1 cellular context compared by ENCODE assay signal in genomic region chr1:10494754-10495474, GRCh38.
A peak's percentile ranks its signal among the peaks of the same experiment; 100 is the strongest.
TF ChIP-seq lines count a peak whose summit lies in the region.

No MANE protein-coding gene starts in this region.

TF ChIP-seq in HepG2, 621 proteins besides CTCF, POLR2A, EP300 and RAD21 (continued from another document and continues in another):
- TF ChIP-seq MAX (IDR thresholded peaks at IDR 0.05) (no peak), THAP11 (CRISPR knock-in tag; IDR thresholded peaks at IDR 0.05) (peak; percentile 60), AHDC1 (CRISPR knock-in tag; IDR thresholded peaks at IDR 0.05; ENCODE audit: borderline replicate concordance) (no peak), SOX5 (CRISPR knock-in tag; IDR thresholded peaks at IDR 0.05; ENCODE audit: borderline replicate concordance) (no peak), ZNF574 (CRISPR knock-in tag; IDR thresholded peaks at IDR 0.05) (0 out of 2 replicates have a peak, but pooled peaks have one; percentile 16), CHD4 (IDR thresholded peaks at IDR 0.05; ENCODE audit: borderline replicate concordance, low read length) (no peak), KDM4B (CRISPR knock-in tag; IDR thresholded peaks at IDR 0.05) (no peak), CBFB (CRISPR knock-in tag; IDR thresholded peaks at IDR 0.05) (0 out of 2 replicates have a peak, but pooled peaks have one; percentile 5), HOXA5 (CRISPR knock-in tag; IDR thresholded peaks at IDR 0.05) (no peak), ZNF713 (CRISPR knock-in tag; IDR thresholded peaks at IDR 0.05) (0 out of 2 replicates have a peak, but pooled peaks have one; percentile 71), RFX5 (IDR thresholded peaks at IDR 0.05; ENCODE audit: low read depth, low read length) (no peak), ZNF350 (CRISPR knock-in tag; IDR thresholded peaks at IDR 0.05; ENCODE audit: borderline replicate concordance, low read depth) (0 out of 2 replicates have a peak, but pooled peaks have one; percentile 35), PTBP1 (IDR thresholded peaks at IDR 0.05; ENCODE audit: low read depth, low read length, poor library complexity, severe bottlenecking) (no peak), ZNF335 (CRISPR knock-in tag; IDR thresholded peaks at IDR 0.05) (no peak), RCOR2 (CRISPR knock-in tag; IDR thresholded peaks at IDR 0.05) (no peak), GATAD1 (CRISPR knock-in tag; IDR thresholded peaks at IDR 0.05) (peak; percentile 54; the same call in 1 of the 2 replicates), SMYD3 (CRISPR knock-in tag; IDR thresholded peaks at IDR 0.05) (no peak), ZNF75D (CRISPR knock-in tag; IDR thresholded peaks at IDR 0.05; ENCODE audit: borderline replicate concordance) (no peak), SRSF9 (IDR thresholded peaks at IDR 0.05; ENCODE audit: borderline replicate concordance, insufficient read depth, low read depth, low read length, poor library complexity, severe bottlenecking) (no peak), MED13 (CRISPR knock-in tag; IDR thresholded peaks at IDR 0.05) (no peak), ZNF160 (CRISPR knock-in tag; IDR thresholded peaks at IDR 0.05) (no peak), ZNF790 (CRISPR knock-in tag; IDR thresholded peaks at IDR 0.05; ENCODE audit: borderline replicate concordance) (no peak), ARHGAP35 (CRISPR knock-in tag; IDR thresholded peaks at IDR 0.05; ENCODE audit: borderline replicate concordance) (no peak), TFDP2 (CRISPR knock-in tag; IDR thresholded peaks at IDR 0.05) (0 out of 2 replicates have a peak, but pooled peaks have one; percentile 36), NFATC3 (CRISPR knock-in tag; IDR thresholded peaks at IDR 0.05) (no peak), ZNF703 (CRISPR knock-in tag; IDR thresholded peaks at IDR 0.05; ENCODE audit: borderline replicate concordance) (no peak), NCOA2 (CRISPR knock-in tag; IDR thresholded peaks at IDR 0.05) (no peak), ZNF605 (CRISPR knock-in tag; IDR thresholded peaks at IDR 0.05) (0 out of 2 replicates have a peak, but pooled peaks have one; percentile 28), ZSCAN25 (CRISPR knock-in tag; IDR thresholded peaks at IDR 0.05) (no peak), ZNF264 (CRISPR knock-in tag; IDR thresholded peaks at IDR 0.05) (no peak), TEF (CRISPR knock-in tag; IDR thresholded peaks at IDR 0.05) (no peak), ZNF709 (CRISPR knock-in tag; IDR thresholded peaks at IDR 0.05) (no peak), HMGA1 (CRISPR knock-in tag; conservative IDR thresholded peaks at IDR 0.05) (no peak), ZNF382 (CRISPR knock-in tag; IDR thresholded peaks at IDR 0.05; ENCODE audit: borderline replicate concordance) (no peak), ZNF326 (CRISPR knock-in tag; IDR thresholded peaks at IDR 0.05; ENCODE audit: borderline replicate concordance) (no peak), NFYC (CRISPR knock-in tag; IDR thresholded peaks at IDR 0.05) (no peak), HDAC1 (CRISPR knock-in tag; IDR thresholded peaks at IDR 0.05) (no peak), XBP1 (CRISPR knock-in tag; IDR thresholded peaks at IDR 0.05) (no peak), ZNF451 (CRISPR knock-in tag; IDR thresholded peaks at IDR 0.05) (no peak)
- TF ChIP-seq, protein P1, sequence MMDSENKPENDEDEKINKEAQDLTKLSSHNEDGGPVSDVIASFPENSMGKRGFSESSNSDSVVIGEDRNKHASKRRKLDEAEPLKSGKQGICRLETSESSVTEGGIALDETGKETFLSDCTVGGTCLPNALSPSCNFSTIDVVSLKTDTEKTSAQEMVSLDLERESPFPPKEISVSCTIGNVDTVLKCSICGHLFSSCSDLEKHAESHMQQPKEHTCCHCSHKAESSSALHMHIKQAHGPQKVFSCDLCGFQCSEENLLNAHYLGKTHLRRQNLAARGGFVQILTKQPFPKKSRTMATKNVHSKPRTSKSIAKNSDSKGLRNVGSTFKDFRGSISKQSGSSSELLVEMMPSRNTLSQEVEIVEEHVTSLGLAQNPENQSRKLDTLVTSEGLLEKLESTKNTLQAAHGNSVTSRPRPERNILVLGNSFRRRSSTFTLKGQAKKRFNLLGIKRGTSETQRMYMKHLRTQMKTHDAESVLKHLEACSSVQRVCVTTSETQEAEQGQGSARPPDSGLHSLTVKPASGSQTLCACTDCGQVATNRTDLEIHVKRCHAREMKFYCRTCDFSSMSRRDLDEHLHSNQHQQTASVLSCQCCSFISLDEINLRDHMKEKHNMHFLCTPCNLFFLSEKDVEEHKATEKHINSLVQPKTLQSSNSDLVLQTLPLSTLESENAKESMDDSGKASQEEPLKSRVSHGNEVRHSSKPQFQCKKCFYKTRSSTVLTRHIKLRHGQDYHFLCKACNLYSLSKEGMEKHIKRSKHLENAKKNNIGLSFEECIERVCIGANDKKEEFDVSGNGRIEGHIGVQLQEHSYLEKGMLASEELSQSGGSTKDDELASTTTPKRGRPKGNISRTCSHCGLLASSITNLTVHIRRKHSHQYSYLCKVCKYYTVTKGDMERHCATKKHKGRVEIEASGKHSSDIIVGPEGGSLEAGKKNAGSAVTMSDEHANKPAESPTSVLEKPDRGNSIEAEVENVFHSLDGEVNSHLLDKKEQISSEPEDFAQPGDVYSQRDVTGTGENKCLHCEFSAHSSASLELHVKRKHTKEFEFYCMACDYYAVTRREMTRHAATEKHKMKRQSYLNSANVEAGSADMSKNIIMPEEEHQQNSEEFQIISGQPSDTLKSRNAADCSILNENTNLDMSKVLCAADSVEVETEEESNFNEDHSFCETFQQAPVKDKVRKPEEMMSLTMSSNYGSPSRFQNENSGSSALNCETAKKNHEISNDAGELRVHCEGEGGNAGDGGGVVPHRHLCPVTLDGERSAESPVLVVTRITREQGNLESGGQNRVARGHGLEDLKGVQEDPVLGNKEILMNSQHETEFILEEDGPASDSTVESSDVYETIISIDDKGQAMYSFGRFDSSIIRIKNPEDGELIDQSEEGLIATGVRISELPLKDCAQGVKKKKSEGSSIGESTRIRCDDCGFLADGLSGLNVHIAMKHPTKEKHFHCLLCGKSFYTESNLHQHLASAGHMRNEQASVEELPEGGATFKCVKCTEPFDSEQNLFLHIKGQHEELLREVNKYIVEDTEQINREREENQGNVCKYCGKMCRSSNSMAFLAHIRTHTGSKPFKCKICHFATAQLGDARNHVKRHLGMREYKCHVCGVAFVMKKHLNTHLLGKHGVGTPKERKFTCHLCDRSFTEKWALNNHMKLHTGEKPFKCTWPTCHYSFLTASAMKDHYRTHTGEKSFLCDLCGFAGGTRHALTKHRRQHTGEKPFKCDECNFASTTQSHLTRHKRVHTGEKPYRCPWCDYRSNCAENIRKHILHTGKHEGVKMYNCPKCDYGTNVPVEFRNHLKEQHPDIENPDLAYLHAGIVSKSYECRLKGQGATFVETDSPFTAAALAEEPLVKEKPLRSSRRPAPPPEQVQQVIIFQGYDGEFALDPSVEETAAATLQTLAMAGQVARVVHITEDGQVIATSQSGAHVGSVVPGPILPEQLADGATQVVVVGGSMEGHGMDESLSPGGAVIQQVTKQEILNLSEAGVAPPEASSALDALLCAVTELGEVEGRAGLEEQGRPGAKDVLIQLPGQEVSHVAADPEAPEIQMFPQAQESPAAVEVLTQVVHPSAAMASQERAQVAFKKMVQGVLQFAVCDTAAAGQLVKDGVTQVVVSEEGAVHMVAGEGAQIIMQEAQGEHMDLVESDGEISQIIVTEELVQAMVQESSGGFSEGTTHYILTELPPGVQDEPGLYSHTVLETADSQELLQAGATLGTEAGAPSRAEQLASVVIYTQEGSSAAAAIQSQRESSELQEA (CRISPR knock-in tag; IDR thresholded peaks at IDR 0.05; ENCODE audit: not compliant biosample characterization), result no peak
- TF ChIP-seq, protein P2, sequence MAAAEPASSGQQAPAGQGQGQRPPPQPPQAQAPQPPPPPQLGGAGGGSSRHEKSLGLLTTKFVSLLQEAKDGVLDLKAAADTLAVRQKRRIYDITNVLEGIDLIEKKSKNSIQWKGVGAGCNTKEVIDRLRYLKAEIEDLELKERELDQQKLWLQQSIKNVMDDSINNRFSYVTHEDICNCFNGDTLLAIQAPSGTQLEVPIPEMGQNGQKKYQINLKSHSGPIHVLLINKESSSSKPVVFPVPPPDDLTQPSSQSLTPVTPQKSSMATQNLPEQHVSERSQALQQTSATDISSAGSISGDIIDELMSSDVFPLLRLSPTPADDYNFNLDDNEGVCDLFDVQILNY (CRISPR knock-in tag; conservative IDR thresholded peaks at IDR 0.05), result no peak
- TF ChIP-seq, protein P3, sequence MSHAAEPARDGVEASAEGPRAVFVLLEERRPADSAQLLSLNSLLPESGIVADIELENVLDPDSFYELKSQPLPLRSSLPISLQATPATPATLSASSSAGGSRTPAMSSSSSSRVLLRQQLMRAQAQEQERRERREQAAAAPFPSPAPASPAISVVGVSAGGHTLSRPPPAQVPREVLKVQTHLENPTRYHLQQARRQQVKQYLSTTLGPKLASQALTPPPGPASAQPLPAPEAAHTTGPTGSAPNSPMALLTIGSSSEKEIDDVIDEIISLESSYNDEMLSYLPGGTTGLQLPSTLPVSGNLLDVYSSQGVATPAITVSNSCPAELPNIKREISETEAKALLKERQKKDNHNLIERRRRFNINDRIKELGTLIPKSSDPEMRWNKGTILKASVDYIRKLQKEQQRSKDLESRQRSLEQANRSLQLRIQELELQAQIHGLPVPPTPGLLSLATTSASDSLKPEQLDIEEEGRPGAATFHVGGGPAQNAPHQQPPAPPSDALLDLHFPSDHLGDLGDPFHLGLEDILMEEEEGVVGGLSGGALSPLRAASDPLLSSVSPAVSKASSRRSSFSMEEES (CRISPR knock-in tag; IDR thresholded peaks at IDR 0.05), result no peak
